Comparison of ENCODE assay signal across 9 cellular contexts in genomic region chr3:149813367-149814281, GRCh38. TPM values are rescaled to one million over a fixed set of nuclear protein-coding genes. Genes with fewer than 3 reads are reported as not detected.
DNase-seq lines count a peak whose midpoint lies in the region; ATAC-seq and TF ChIP-seq lines count a peak whose summit lies in the region.
"Had no signal": no experiment of that assay in that cellular context is flagged by ENCODE, and none has a peak within 500 bp of the region (broad histone marks: within the 10 kb centered on the region; RNA-seq: fewer than 3 reads in every experiment).

No MANE protein-coding gene starts in this region.

- CTCF ChIA-PET in MCF 10A (lab: Yijun Ruan, JAX), result interaction anchor here (0.6 to 1.7 kb wide), 8 partner anchors 10 to 605 kb away, joined by 3 to 4 read pairs (median 3); no protein-coding TSS in a partner anchor

- no peaks in the 10 kb centered on the region for H3K36me3 ChIP-seq in Peyer's patch

- POLR2A ChIA-PET in MCF 10A (lab: Yijun Ruan, JAX), result interaction anchor here (0.6 to 3.2 kb wide), 21 partner anchors 9 to 795 kb away, joined by 3 to 27 read pairs (median 3); partner anchors contain the start of genes COMMD2, PFN2, TM4SF1 and WWTR1

- intact Hi-C loops in MCF 10A (cut with micrococcal nuclease), result no loop called here

- TSS peak; percentile 34 for BruUV-seq in MCF 10A (replicated peaks; lab: Mats Ljungman, UMichigan)

- DNase-seq in C1 segment of cervical spinal cord (lab: John Stamatoyannopoulos, UW), result peak in 10 of 14 donors; percentile 23 to 87 (median 64)
- DNase-seq in Peyer's patch, result peak; percentile 19 to 52 (median 50)
- DNase-seq in MCF 10A (ENCODE audit: unreplicated experiment), result peak; percentile 36
- DNase-seq in iPS-NIHi11 (ENCODE audit: low spot score), result peak; percentile 44
- DNase-seq in skeletal muscle cell (ENCODE audit: low read depth), result no peak
- DNase-seq in mesenteric fat pad (ENCODE audit: low spot score), result no peak

- H3K27me3 ChIP-seq in Peyer's patch, result no peaks in the 10 kb centered on the region

- TF ChIP-seq CTCF in Peyer's patch (IDR thresholded peaks at IDR 0.05) (no peak), MCF 10A (IDR thresholded peaks at IDR 0.05; ENCODE audit: unreplicated experiment) (no peak)

- H3K4me1 Mint-ChIP-seq in MCF 10A (ENCODE audit: insufficient read depth, unreplicated experiment), result peaks cover 39% of the 10 kb centered on the region

- no peak for TF ChIP-seq POLR2A in Peyer's patch (IDR thresholded peaks at IDR 0.05)

- peak overlapping the region; percentile 92 to 98 (median 98) for H3K27ac ChIP-seq in Peyer's patch

- ATAC-seq in GM18909 (IDR thresholded peaks at IDR 0.05; ENCODE audit: poor library complexity, unreplicated experiment) (peak; percentile 26), HG03139 (IDR thresholded peaks at IDR 0.05; ENCODE audit: unreplicated experiment) (peak; percentile 17)

- peak overlapping the region; percentile 98 for H3K27ac Mint-ChIP-seq in MCF 10A (ENCODE audit: low read depth, unreplicated experiment)

- peak overlapping the region; percentile 83 for H3K4me3 Mint-ChIP-seq in MCF 10A (ENCODE audit: unreplicated experiment)

- peak overlapping the region; percentile 60 to 90 (median 74) for H3K4me3 ChIP-seq in Peyer's patch
- H3K4me3 ChIP-seq in skeletal muscle cell (ENCODE audit: low read depth, low read length), result peak overlapping the region; percentile 82

- H3K4me1 ChIP-seq in Peyer's patch, result peaks cover 0 to 28% (median 10%) of the 10 kb centered on the region in 4 donors

- H3K9me3 ChIP-seq in Peyer's patch, result no peaks in the 10 kb centered on the region

- no peaks in the 10 kb centered on the region for H3K9me3 Mint-ChIP-seq in MCF 10A (ENCODE audit: unreplicated experiment)

- no peaks in the 10 kb centered on the region for H3K36me3 Mint-ChIP-seq in MCF 10A (ENCODE audit: insufficient read depth, unreplicated experiment)

- H3K27me3 Mint-ChIP-seq in MCF 10A (ENCODE audit: insufficient read depth, unreplicated experiment), result no peaks in the 10 kb centered on the region

RNA-seq across cellular contexts. Expression of gene RNF13, which starts 0.6 kb away (rescaled TPM):
- total RNA-seq in Peyer's patch, result 10 to 100 TPM; 35.0 to 74.3 (median 58.1) TPM
- 36.5 and 40.4 TPM in 2 replicates for total RNA-seq in MCF 10A (2022)
- total RNA-seq in mesenteric fat pad, result 97.7 TPM

RNA-seq across cellular contexts. Expression of gene ANKUB1, which starts 21.3 kb away (rescaled TPM):
- total RNA-seq in Peyer's patch, result not detected
- not detected in 2 replicates for total RNA-seq in MCF 10A (2022)
- not detected for total RNA-seq in mesenteric fat pad
- total RNA-seq: activated CD8-positive, alpha-beta memory T cell treated with anti-CD3 and anti-CD28 coated beads for 36 hours had no signal

Comparison
In these comparisons a context has a peak if more than half of its experiments do, and no peak if none do; other contexts are left out.
1. DNase-seq: peak in C1 segment of cervical spinal cord (10 of 14), Peyer's patch (3 of 3), MCF 10A (single experiment) and iPS-NIHi11 (single experiment); none in skeletal muscle cell (single experiment) and mesenteric fat pad (single experiment).